ENCODE assay signal across 14 cellular contexts in the genomic region with DNA sequence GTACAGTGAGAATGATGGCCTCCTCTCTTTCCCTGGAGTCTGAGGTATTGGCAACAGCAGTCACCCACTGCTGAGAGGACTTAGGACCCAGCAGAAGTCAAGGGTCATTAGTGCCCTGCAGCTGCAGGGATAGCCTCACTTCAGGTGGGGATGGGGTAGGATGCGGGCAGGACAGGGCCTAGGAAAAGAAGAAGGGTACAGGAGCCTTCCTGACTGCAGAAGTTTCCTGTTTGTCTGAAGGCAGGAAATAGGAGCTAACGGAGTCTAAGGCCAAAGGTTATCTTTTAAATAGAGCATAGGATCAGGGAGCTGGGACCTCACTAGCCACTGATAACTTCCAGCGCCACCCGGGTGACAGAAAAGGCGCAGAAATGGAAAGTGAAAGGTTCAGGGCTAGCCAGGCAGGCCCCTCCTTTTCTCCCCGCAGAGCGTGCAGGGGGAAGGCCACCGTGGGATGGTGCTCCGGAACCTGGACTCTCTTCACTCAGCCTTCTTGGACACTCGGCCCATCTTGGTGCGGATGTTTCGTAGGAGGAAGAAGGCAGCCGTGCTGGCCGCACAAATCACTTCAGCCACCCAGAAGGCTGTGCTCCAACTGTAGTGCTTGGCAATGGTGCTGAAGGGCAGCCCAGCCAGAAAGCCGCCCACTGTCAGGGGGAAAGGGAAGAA. TPM values are rescaled to one million over a fixed set of nuclear protein-coding genes. Genes with fewer than 3 reads are reported as not detected.
DNase-seq lines count a peak whose midpoint lies in the region; ATAC-seq and TF ChIP-seq lines count a peak whose summit lies in the region.
"Had no signal": no experiment of that assay in that cellular context is flagged by ENCODE, and none has a peak within 500 bp of the region (broad histone marks: within the 10 kb centered on the region; RNA-seq: fewer than 3 reads in every experiment).

No MANE protein-coding gene starts in this region.

- peak overlapping the region; percentile 18 to 54 (median 38) for H3K27ac ChIP-seq in esophagus muscularis mucosa (replicated peaks in 1 of 4)
- H3K27ac ChIP-seq: epithelial cell of prostate had no signal

- no peak for TF ChIP-seq EP300 in esophagus muscularis mucosa (IDR thresholded peaks at IDR 0.05)

- peaks cover 32% of the 10 kb centered on the region for H3K36me3 Mint-ChIP-seq in T-cell
- peaks cover 19% of the 10 kb centered on the region for H3K36me3 Mint-ChIP-seq in progenitor cell of endocrine pancreas (ENCODE audit: insufficient read depth)

- DNase-seq in GM13976 (ENCODE audit: low spot score), result peak; percentile 3
- DNase-seq in T-cell, result no peak
- no peak for DNase-seq in esophagus muscularis mucosa (ENCODE audit: extremely low spot score)
- DNase-seq in progenitor cell of endocrine pancreas (ENCODE audit: low spot score, unreplicated experiment), result no peak
- no peak for DNase-seq in NCI-H2227 (lab: John Stamatoyannopoulos, UW; ENCODE audit: unreplicated experiment)
- no peak for DNase-seq in AG08396 (ENCODE audit: low spot score)
- DNase-seq: activated B cell treated with CpG ODN at 0.5 μM for 24 hours; DMS153; NCI-H2029 treated with DMSO at 0.1 percent for 48 hours; stimulated activated CD4-positive, alpha-beta T cell treated with anti-CD3 and anti-CD28 coated beads, Interleukin-4, amount 100 ng/mL, for 1 hour had no signal

- peaks cover 19 to 53% (median 40%) of the 10 kb centered on the region in 4 donors for H3K4me1 ChIP-seq in esophagus muscularis mucosa

- H3K4me1 Mint-ChIP-seq in T-cell (peaks cover 37 to 60% (median 53%) of the 10 kb centered on the region in 3 donors), progenitor cell of endocrine pancreas (ENCODE audit: low read depth) (peaks cover 32% of the 10 kb centered on the region)

- intact Hi-C loops in esophagus muscularis mucosa (cut with DNase I), result no loop called here

- H3K9me3 Mint-ChIP-seq in T-cell (no peaks in the 10 kb centered on the region), progenitor cell of endocrine pancreas (ENCODE audit: low read depth) (no peaks in the 10 kb centered on the region)
- H3K9me3 Mint-ChIP-seq: activated B cell treated with CpG ODN at 0.5 μM for 24 hours had no signal

- ATAC-seq in T-cell (replicated peaks in 1 of 4), result no peak
- ATAC-seq in GM18909 (IDR thresholded peaks at IDR 0.05; ENCODE audit: poor library complexity, unreplicated experiment), result no peak
- ATAC-seq in HG03025 (IDR thresholded peaks at IDR 0.05; ENCODE audit: low FRiP score, unreplicated experiment), result no peak

- POLR2A ChIA-PET in T-cell (lab: Charles Lee), result interaction anchor here (0.5 to 1.2 kb wide), 2 partner anchors 27 to 354 kb away, joined by 3 read pairs; partner anchors contain the start of gene CENATAC (in 1 of the 2)

- no peak overlapping the region for H3K4me3 ChIP-seq in esophagus muscularis mucosa
- H3K4me3 ChIP-seq: PC-9 had no signal

- no peak for TF ChIP-seq POLR2A in esophagus muscularis mucosa (IDR thresholded peaks at IDR 0.05; ENCODE audit: low read depth)

- peak overlapping the region; percentile 65 to 75 for H3K27ac Mint-ChIP-seq in T-cell
- peak overlapping the region; percentile 80 for H3K27ac Mint-ChIP-seq in progenitor cell of endocrine pancreas
- H3K27ac Mint-ChIP-seq: activated B cell treated with CpG ODN at 0.5 μM for 24 hours had no signal

- H3K27me3 ChIP-seq in esophagus muscularis mucosa, result no peaks in the 10 kb centered on the region

- H3K36me3 ChIP-seq in esophagus muscularis mucosa, result peaks cover 20 to 83% (median 68%) of the 10 kb centered on the region in 4 donors

- H3K27me3 Mint-ChIP-seq in T-cell (no peaks in the 10 kb centered on the region), progenitor cell of endocrine pancreas (no peaks in the 10 kb centered on the region)
- H3K27me3 Mint-ChIP-seq: activated B cell treated with CpG ODN at 0.5 μM for 24 hours had no signal

- TF ChIP-seq CTCF in GM13976 (IDR thresholded peaks at IDR 0.05; ENCODE audit: borderline replicate concordance, control extremely low read depth, extremely low read depth, insufficient read depth, missing control alignments), result no peak
- TF ChIP-seq CTCF in esophagus muscularis mucosa (IDR thresholded peaks at IDR 0.05), result no peak
- TF ChIP-seq CTCF in progenitor cell of endocrine pancreas (IDR thresholded peaks at IDR 0.05; ENCODE audit: unreplicated experiment), result no peak

- no peaks in the 10 kb centered on the region for H3K9me3 ChIP-seq in esophagus muscularis mucosa

- CTCF ChIA-PET in T-cell (lab: Charles Lee), result no interaction called here

- in situ Hi-C loops in GM13976 (cut with MboI; ENCODE audit: low sequenced_read_pairs, unreplicated experiment), result no loop called here

- no peak overlapping the region for H3K4me3 Mint-ChIP-seq in T-cell
- H3K4me3 Mint-ChIP-seq in progenitor cell of endocrine pancreas (ENCODE audit: low read depth), result no peak overlapping the region
- H3K4me3 Mint-ChIP-seq: activated B cell treated with CpG ODN at 0.5 μM for 24 hours had no signal

- WGBS in esophagus muscularis mucosa, result 66% methylated on average over 14 of the region's 15 CpGs

RNA-seq across cellular contexts. Expression of gene TRAPPC4, which starts 6.0 kb away (rescaled TPM):
- 10 to 100 TPM; 65.0 to 78.5 (median 74.3) TPM for total RNA-seq in T-cell
- total RNA-seq in esophagus muscularis mucosa, result 10 to 100 TPM; 38.2 to 47.2 (median 42.4) TPM
- 60.3 and 60.7 TPM in 2 replicates for total RNA-seq in progenitor cell of endocrine pancreas

RNA-seq across cellular contexts. Expression of gene SLC37A4, which starts 6.1 kb away (rescaled TPM):
- total RNA-seq in T-cell (10 to 100 TPM in 4 of 5 donors, 1 to 10 TPM in 1; 8.9 to 18.0 (median 15.4) TPM), esophagus muscularis mucosa (10 to 100 TPM in 1 of 4 donors, 1 to 10 TPM in 3; 5.8 to 11.7 (median 9.5) TPM), progenitor cell of endocrine pancreas (52.7 and 53.4 TPM in 2 replicates)

RNA-seq across cellular contexts. Expression of gene RPS25, which starts 6.4 kb away (rescaled TPM):
- total RNA-seq in T-cell (1,000 to 10,000 TPM; 1,733 to 2,728 (median 2,161) TPM), esophagus muscularis mucosa (1,000 to 10,000 TPM; 1,036 to 2,235 (median 1,740) TPM), progenitor cell of endocrine pancreas (1,089 and 1,112 TPM in 2 replicates)

RNA-seq across cellular contexts. Expression of gene CENATAC, which starts 26.6 kb away (rescaled TPM):
- 100 to 1,000 TPM; 104 to 121 (median 118) TPM for total RNA-seq in T-cell
- 10 to 100 TPM; 22.2 to 55.2 (median 30.8) TPM for total RNA-seq in esophagus muscularis mucosa
- 56.5 and 66.6 TPM in 2 replicates for total RNA-seq in progenitor cell of endocrine pancreas

RNA-seq across cellular contexts. Expression of gene HYOU1, which starts 32.4 kb away (rescaled TPM):
- 100 to 1,000 TPM in 4 of 5 donors, 10 to 100 TPM in 1; 91.2 to 113 (median 112) TPM for total RNA-seq in T-cell
- total RNA-seq in esophagus muscularis mucosa, result 10 to 100 TPM; 36.1 to 57.5 (median 52.7) TPM
- 196 and 199 TPM in 2 replicates for total RNA-seq in progenitor cell of endocrine pancreas
